Comparison of ENCODE assay signal across 23 cellular contexts in genomic region chr1:91307784-91308409, GRCh38.
DNase-seq lines count a peak whose midpoint lies in the region; ATAC-seq, FAIRE-seq and TF ChIP-seq lines count a peak whose summit lies in the region.
"Had no signal": no experiment of that assay in that cellular context is flagged by ENCODE, and none has a peak within 500 bp of the region (broad histone marks: within the 10 kb centered on the region; RNA-seq: fewer than 3 reads in every experiment).

No MANE protein-coding gene starts in this region.

- POLR2A ChIA-PET in HepG2 (lab: Yijun Ruan, JAX), result no interaction called here

- H2AFZ ChIP-seq in HepG2 (ENCODE audit: low read length), result no peak overlapping the region

- TF ChIP-seq CTCF in HepG2 (CRISPR knock-in tag; IDR thresholded peaks at IDR 0.05) (no peak), right lobe of liver (IDR thresholded peaks at IDR 0.05) (no peak), colonic mucosa (IDR thresholded peaks at IDR 0.05) (no peak), mucosa of descending colon (IDR thresholded peaks at IDR 0.05) (no peak)

- peaks cover 13% of the 10 kb centered on the region for H3K9me3 Mint-ChIP-seq in activated T-helper 1 cell treated with anti-CD3 and anti-CD28 coated beads, Interleukin-12 subunit alpha, Interleukin-12 subunit beta, Interleukin-2, Interleukin-4 antibody, amounts not matched to agents 30 ng/mL and 10 ng/mL and 1 ng/mL, durations not matched to agents 14 hours and 24 hours and 36 hours

- no peak overlapping the region for H3K4me2 ChIP-seq in HepG2 (ENCODE audit: low read depth, low read length)
- H3K4me2 ChIP-seq: A549; BLaER1 treated with 17β-estradiol and CSF1 and Interleukin-3, amounts not matched to agents 10 nM and 100 nM had no signal

- H3K27me3 Mint-ChIP-seq in activated T-helper 1 cell treated with anti-CD3 and anti-CD28 coated beads, Interleukin-12 subunit alpha, Interleukin-12 subunit beta, Interleukin-2, Interleukin-4 antibody, amounts not matched to agents 30 ng/mL and 10 ng/mL and 1 ng/mL, durations not matched to agents 14 hours and 24 hours and 36 hours (ENCODE audit: insufficient read depth), result peaks cover 3% of the 10 kb centered on the region
- H3K27me3 Mint-ChIP-seq: B cell had no signal

- TF ChIP-seq POLR2A in HepG2 (IDR thresholded peaks at IDR 0.05; ENCODE audit: insufficient read depth in 1 of 2, low read depth in 2 of 2, low read length in 2 of 2) (no peak), right lobe of liver (IDR thresholded peaks at IDR 0.05) (no peak)

- no peaks in the 10 kb centered on the region for H3K79me2 ChIP-seq in HepG2 (ENCODE audit: insufficient read depth, low read length)

- no peak for TF ChIP-seq EP300 in HepG2 (IDR thresholded peaks at IDR 0.05; ENCODE audit: low read depth in 2 of 2, low read length in 2 of 2)
- TF ChIP-seq EP300 in HepG2 (CRISPR knock-in tag; IDR thresholded peaks at IDR 0.05; ENCODE audit: borderline replicate concordance), result no peak

- H3K36me3 Mint-ChIP-seq in activated T-helper 1 cell treated with anti-CD3 and anti-CD28 coated beads, Interleukin-12 subunit alpha, Interleukin-12 subunit beta, Interleukin-2, Interleukin-4 antibody, amounts not matched to agents 30 ng/mL and 10 ng/mL and 1 ng/mL, durations not matched to agents 14 hours and 24 hours and 36 hours (ENCODE audit: low read depth), result no peaks in the 10 kb centered on the region
- H3K36me3 Mint-ChIP-seq: CD8-positive, alpha-beta T cell had no signal

- H3K4me3 ChIP-seq in HepG2 (replicated peaks in 1 of 3; ENCODE audit: insufficient read depth in 1 of 3, low read depth in 2 of 3, low read length in 3 of 3) (no peak overlapping the region), right lobe of liver (no peak overlapping the region), colonic mucosa (no peak overlapping the region), mucosa of descending colon (no peak overlapping the region)
- H3K4me3 ChIP-seq: A549; BLaER1 treated with 17β-estradiol and CSF1 and Interleukin-3, amounts not matched to agents 10 nM and 100 nM had no signal

- FAIRE-seq in HepG2 (lab: Jason Lieb, UNC), result no peak
- FAIRE-seq: A549, D721Med, G401.6, GM12891, GM19239 had no signal

- ATAC-seq in HepG2, result no peak
- no peak for ATAC-seq in right lobe of liver
- ATAC-seq in mucosa of descending colon, result no peak
- ATAC-seq in HG02610 (IDR thresholded peaks at IDR 0.05; ENCODE audit: unreplicated experiment), result no peak
- ATAC-seq: A549; CD8-positive, alpha-beta T cell had no signal

- intact Hi-C loops in HepG2 (cut with micrococcal nuclease; ENCODE audit: unreplicated experiment) (no loop called here), right lobe of liver (cut with DNase I) (no loop called here), colonic mucosa (cut with DNase I) (no loop called here), mucosa of descending colon (cut with DNase I, micrococcal nuclease) (no loop called here)
- intact Hi-C loops in activated T-helper 1 cell treated with anti-CD3 and anti-CD28 coated beads, Interleukin-12 subunit alpha, Interleukin-12 subunit beta, Interleukin-2, Interleukin-4 antibody, amounts not matched to agents 30 ng/mL and 10 ng/mL and 1 ng/mL, durations not matched to agents 14 hours and 24 hours and 36 hours (cut with micrococcal nuclease), result no loop called here

- H4K20me1 ChIP-seq in HepG2 (ENCODE audit: insufficient read depth, low read length), result no peaks in the 10 kb centered on the region
- H4K20me1 ChIP-seq: BLaER1 treated with 17β-estradiol and CSF1 and Interleukin-3, amounts not matched to agents 10 nM and 100 nM had no signal

- H3K36me3 ChIP-seq in HepG2 (replicated peaks in 1 of 2; ENCODE audit: control insufficient read depth in 1 of 2, insufficient read depth in 2 of 2, low read length in 2 of 2) (no peaks in the 10 kb centered on the region), right lobe of liver (no peaks in the 10 kb centered on the region), colonic mucosa (no peaks in the 10 kb centered on the region), mucosa of descending colon (ENCODE audit: low read depth) (no peaks in the 10 kb centered on the region)

- H3K9ac ChIP-seq in HepG2 (ENCODE audit: insufficient read depth, low read depth, low read length) (no peak overlapping the region), colonic mucosa (ENCODE audit: low read depth in 2 of 2, low read length in 2 of 2) (no peak overlapping the region)
- H3K9ac ChIP-seq: BLaER1 treated with 17β-estradiol and CSF1 and Interleukin-3, amounts not matched to agents 10 nM and 100 nM had no signal

- no peak for TF ChIP-seq RAD21 in HepG2 (CRISPR knock-in tag; IDR thresholded peaks at IDR 0.05)

- H3K4me3 Mint-ChIP-seq in activated T-helper 1 cell treated with anti-CD3 and anti-CD28 coated beads, Interleukin-12 subunit alpha, Interleukin-12 subunit beta, Interleukin-2, Interleukin-4 antibody, amounts not matched to agents 30 ng/mL and 10 ng/mL and 1 ng/mL, durations not matched to agents 14 hours and 24 hours and 36 hours, result no peak overlapping the region
- H3K4me3 Mint-ChIP-seq: B cell; CD4-positive, alpha-beta T cell; CD8-positive, alpha-beta T cell had no signal

- H3K9me3 ChIP-seq in HepG2 (ENCODE audit: low read length), result peaks cover 31% of the 10 kb centered on the region
- no peaks in the 10 kb centered on the region for H3K9me3 ChIP-seq in right lobe of liver
- H3K9me3 ChIP-seq in colonic mucosa, result no peaks in the 10 kb centered on the region
- peaks cover 4% of the 10 kb centered on the region for H3K9me3 ChIP-seq in mucosa of descending colon
- H3K9me3 ChIP-seq: Caco-2 had no signal

- in situ Hi-C loops in HepG2 (cut with HindIII; ENCODE audit: extremely low pct_ligation_motif_present, low pct_unique_long_range_greater_than_20kb), result no loop called here

- CTCF ChIA-PET in HepG2 (lab: Yijun Ruan, JAX; ENCODE audit: low intra/inter-chr PET ratio, low total read pairs), result no interaction called here

- peak overlapping the region; percentile 46 for H3K27ac Mint-ChIP-seq in activated T-helper 1 cell treated with anti-CD3 and anti-CD28 coated beads, Interleukin-12 subunit alpha, Interleukin-12 subunit beta, Interleukin-2, Interleukin-4 antibody, amounts not matched to agents 30 ng/mL and 10 ng/mL and 1 ng/mL, durations not matched to agents 14 hours and 24 hours and 36 hours
- H3K27ac Mint-ChIP-seq: B cell; CD4-positive, alpha-beta T cell; CD8-positive, alpha-beta T cell had no signal

- no peaks in the 10 kb centered on the region for H3K4me1 Mint-ChIP-seq in activated T-helper 1 cell treated with anti-CD3 and anti-CD28 coated beads, Interleukin-12 subunit alpha, Interleukin-12 subunit beta, Interleukin-2, Interleukin-4 antibody, amounts not matched to agents 30 ng/mL and 10 ng/mL and 1 ng/mL, durations not matched to agents 14 hours and 24 hours and 36 hours (ENCODE audit: low read depth)
- H3K4me1 Mint-ChIP-seq: B cell had no signal

- no peak for DNase-seq in HepG2 (ENCODE audit: low spot score)
- DNase-seq in right lobe of liver, result no peak
- DNase-seq in OCI-M1 (lab: John Stamatoyannopoulos, UW), result peak; percentile 2
- no peak for DNase-seq in activated T-helper 1 cell treated with anti-CD3 and anti-CD28 coated beads, Interleukin-12 subunit alpha, Interleukin-12 subunit beta, Interleukin-2, Interleukin-4 antibody, amounts not matched to agents 30 ng/mL and 10 ng/mL and 1 ng/mL, durations not matched to agents 14 hours and 24 hours and 36 hours (ENCODE audit: low spot score)
- DNase-seq in colonic mucosa, result no peak
- DNase-seq in mucosa of descending colon, result no peak
- DNase-seq: AML-193; Caco-2; Calu3; CD4-positive, alpha-beta T cell; CD8-positive, alpha-beta T cell; DMS79 treated with DMSO at 0.1 percent for 48 hours; GF-D8 had no signal

- H3K27me3 ChIP-seq in HepG2 (ENCODE audit: control insufficient read depth in 1 of 2, insufficient read depth in 2 of 2, low read length in 2 of 2), result no peaks in the 10 kb centered on the region
- no peaks in the 10 kb centered on the region for H3K27me3 ChIP-seq in right lobe of liver
- no peaks in the 10 kb centered on the region for H3K27me3 ChIP-seq in colonic mucosa
- H3K27me3 ChIP-seq: BLaER1 treated with 17β-estradiol and CSF1 and Interleukin-3, amounts not matched to agents 10 nM and 100 nM had no signal

- no TSS peak for BruUV-seq in HepG2 (replicated peaks; lab: Mats Ljungman, UMichigan)

- H3K4me1 ChIP-seq in HepG2 (ENCODE audit: insufficient read depth, low read length) (no peaks in the 10 kb centered on the region), right lobe of liver (no peaks in the 10 kb centered on the region), colonic mucosa (no peaks in the 10 kb centered on the region), mucosa of descending colon (ENCODE audit: low read depth) (no peaks in the 10 kb centered on the region)
- H3K4me1 ChIP-seq: A549; BLaER1 treated with 17β-estradiol and CSF1 and Interleukin-3, amounts not matched to agents 10 nM and 100 nM; Caco-2 had no signal

- no peak overlapping the region for H3K27ac ChIP-seq in HepG2 (ENCODE audit: extremely low read length, insufficient read depth, low read length)
- H3K27ac ChIP-seq in right lobe of liver, result no peak overlapping the region
- H3K27ac ChIP-seq in colonic mucosa, result no peak overlapping the region
- H3K27ac ChIP-seq: 22Rv1; A549; BLaER1 treated with 17β-estradiol and CSF1 and Interleukin-3, amounts not matched to agents 10 nM and 100 nM; C4-2B had no signal

- WGBS in HepG2 (ENCODE audit: low lambda C conversion rate), result 0% methylated on average over 1 of the region's 1 CpG
- 89% methylated on average over 1 of the region's 1 CpG for WGBS in right lobe of liver (ENCODE audit: insufficient coverage, low coverage, low lambda C conversion rate, missing lambda C conversion rate)

TF ChIP-seq in HepG2, 621 proteins besides CTCF, POLR2A, EP300 and RAD21 (continues in another document):
- no peak for TF ChIP-seq ZBTB3 (CRISPR knock-in tag; IDR thresholded peaks at IDR 0.05; ENCODE audit: borderline replicate concordance, low read depth)
- TF ChIP-seq ZNF317 (CRISPR knock-in tag; IDR thresholded peaks at IDR 0.05), result peak; percentile 94
- no peak for TF ChIP-seq RNF219 (CRISPR knock-in tag; IDR thresholded peaks at IDR 0.05)
- TF ChIP-seq EHMT2 (IDR thresholded peaks at IDR 0.05; ENCODE audit: borderline replicate concordance, low read depth, low read length), result no peak
